In the genomic region with DNA sequence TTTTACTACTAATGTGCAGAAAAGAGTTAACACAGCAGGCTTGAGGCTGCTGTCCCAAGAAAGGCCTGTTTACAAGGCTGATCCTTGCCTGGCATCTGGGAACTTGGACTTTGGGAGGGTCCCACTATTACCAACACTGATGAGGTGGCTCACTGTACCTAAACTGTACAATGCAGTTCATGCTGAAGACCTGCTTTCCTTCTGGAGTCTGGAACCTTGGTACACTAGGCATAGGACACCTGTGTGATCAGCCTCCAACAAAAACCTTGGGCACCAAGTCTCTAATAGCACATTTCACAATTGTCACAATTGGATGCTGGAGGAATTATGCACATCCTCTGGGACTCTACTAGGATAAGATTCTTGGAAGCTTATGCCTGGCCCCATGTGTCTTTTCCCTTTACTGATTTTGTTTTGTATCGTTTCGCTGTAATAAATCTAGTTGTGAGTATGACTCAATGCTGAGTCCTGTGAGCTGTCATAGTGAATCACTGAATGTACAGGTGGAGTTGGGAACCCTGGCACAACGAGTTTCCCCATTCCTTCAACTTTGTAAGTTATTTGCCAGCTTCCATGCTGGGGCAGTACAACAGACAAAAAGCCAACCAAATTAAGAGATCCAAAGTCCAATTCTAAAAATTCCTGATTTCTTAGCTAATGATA, we compare ENCODE assay signal across 19 cellular contexts. TPM values are rescaled to one million over a fixed set of nuclear protein-coding genes. Genes with fewer than 3 reads are reported as not detected.
DNase-seq lines count a peak whose midpoint lies in the region; ATAC-seq and TF ChIP-seq lines count a peak whose summit lies in the region.
"Had no signal": no experiment of that assay in that cellular context is flagged by ENCODE, and none has a peak within 500 bp of the region (broad histone marks: within the 10 kb centered on the region; RNA-seq: fewer than 3 reads in every experiment).

No MANE protein-coding gene starts in this region.

- H3K9me3 ChIP-seq in esophagus (ENCODE audit: control insufficient read depth in 2 of 2, insufficient read depth in 1 of 2, low read depth in 1 of 2, low read length in 1 of 2), result no peaks in the 10 kb centered on the region
- H3K9me3 ChIP-seq: BE2C, transverse colon had no signal

- no peak overlapping the region for H3K4me3 ChIP-seq in esophagus (ENCODE audit: low read depth in 1 of 2, low read length in 2 of 2)
- H3K4me3 ChIP-seq: transverse colon had no signal

- DNase-seq in HS-27A (ENCODE audit: low read depth) (peak; percentile 8), RKO (ENCODE audit: low spot score) (peak; percentile 79), omental fat pad (ENCODE audit: low spot score) (no peak), middle frontal gyrus (ENCODE audit: extremely low spot score, low spot score) (no peak), SKM-1 (lab: John Stamatoyannopoulos, UW; ENCODE audit: unreplicated experiment) (no peak)
- no peak for DNase-seq in activated naive CD4-positive, alpha-beta T cell treated with anti-CD3 and anti-CD28 coated beads, Interleukin-2, amount 50 U/mL, for 16 hours
- DNase-seq: activated CD4-positive, alpha-beta T cell treated with anti-CD3 and anti-CD28 coated beads for 1 hour; activated gamma-delta T cell; BE2C; head of caudate nucleus; immature natural killer cell; Kasumi-1; NCI-H1694; retina; stimulated activated CD4-positive, alpha-beta T cell treated with anti-CD3 and anti-CD28 coated beads, Interleukin-15, amount 100 ng/mL, for 24 hours; stimulated activated naive CD4-positive, alpha-beta T cell; transverse colon had no signal

- H3K27me3 ChIP-seq in esophagus (ENCODE audit: control insufficient read depth in 1 of 2, insufficient read depth in 2 of 2, low read length in 2 of 2), result no peaks in the 10 kb centered on the region
- H3K27me3 ChIP-seq: transverse colon had no signal

- ATAC-seq in omental fat pad (ENCODE audit: low FRiP score) (peak; percentile 39), GM21737 (IDR thresholded peaks at IDR 0.05; ENCODE audit: unreplicated experiment) (no peak)

- TF ChIP-seq CTCF in omental fat pad (IDR thresholded peaks at IDR 0.05), result no peak

- H3K36me3 ChIP-seq in esophagus (ENCODE audit: control insufficient read depth in 2 of 2, insufficient read depth in 2 of 2, low read length in 1 of 2), result no peaks in the 10 kb centered on the region
- H3K36me3 ChIP-seq: BE2C, transverse colon had no signal

- H3K27ac ChIP-seq in esophagus (ENCODE audit: low read depth in 2 of 2, low read length in 1 of 2), result peak overlapping the region; percentile 74 to 77
- H3K27ac ChIP-seq: transverse colon had no signal

- WGBS in esophagus, 2 donors, result 52 to 64% methylated on average over 3 of the region's 3 CpGs

- peaks cover 0 to 5% of the 10 kb centered on the region in 2 donors for H3K4me1 ChIP-seq in esophagus (ENCODE audit: control insufficient read depth in 2 of 2, insufficient read depth in 2 of 2, low read length in 1 of 2)
- H3K4me1 ChIP-seq: BE2C had no signal

RNA-seq across cellular contexts. Expression of a gene that starts 45.9 kb away (rescaled TPM):
- 1 to 10 TPM; 5.0 to 5.3 TPM for polyA plus RNA-seq in esophagus
- 1 to 10 TPM; 2.6 to 4.8 (median 3.9) TPM for total RNA-seq in omental fat pad

Comparison
In these comparisons a context has a peak if more than half of its experiments do, and no peak if none do; other contexts are left out.
1. DNase-seq: peak in HS-27A (single experiment) and RKO (single experiment); none in omental fat pad (single experiment), activated naive CD4-positive, alpha-beta T cell treated with anti-CD3 and anti-CD28 coated beads, Interleukin-2, amount 50 U/mL, for 16 hours (single experiment), middle frontal gyrus (single experiment) and SKM-1 (single experiment).